14 cellular contexts compared by ENCODE assay signal in the genomic region with DNA sequence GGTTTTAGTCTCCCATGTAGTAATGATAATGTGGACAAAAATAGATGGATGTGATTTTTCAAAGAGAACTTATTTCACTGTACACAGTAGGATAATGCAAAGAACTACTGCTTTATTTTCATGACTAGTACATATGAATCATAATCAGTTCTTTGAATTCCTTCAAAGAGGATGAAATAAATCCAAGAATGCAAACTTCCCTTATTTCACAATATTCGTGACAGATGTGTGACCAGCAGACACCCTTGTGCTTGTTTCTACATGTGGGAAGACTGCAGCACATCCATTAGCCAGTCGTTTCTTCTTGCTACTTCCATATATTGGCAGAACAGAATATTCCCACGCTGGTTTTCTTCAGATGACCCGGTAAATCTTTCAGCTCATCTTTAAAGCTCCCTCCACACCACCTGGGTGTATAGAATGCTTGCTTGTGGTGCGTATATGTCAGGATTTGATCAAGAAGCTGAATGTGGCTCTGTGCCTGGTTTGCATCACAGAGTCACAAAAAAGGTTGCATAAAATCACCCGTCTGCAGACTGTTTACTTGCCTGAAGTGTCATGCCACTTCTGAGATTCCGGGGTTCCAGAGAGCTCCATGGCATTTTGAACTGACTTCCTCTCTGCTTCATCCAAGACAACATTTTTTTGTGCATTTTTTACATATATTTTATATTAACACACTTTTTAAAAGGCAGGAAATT. TPM values are rescaled to one million over a fixed set of nuclear protein-coding genes. Genes with fewer than 3 reads are reported as not detected.
A peak's percentile ranks its signal among the peaks of the same experiment; 100 is the strongest.
DNase-seq lines count a peak whose midpoint lies in the region; FAIRE-seq and TF ChIP-seq lines count a peak whose summit lies in the region.
"Had no signal": no experiment of that assay in that cellular context is flagged by ENCODE, and none has a peak within 500 bp of the region (broad histone marks: within the 10 kb centered on the region; RNA-seq: fewer than 3 reads in every experiment).

No MANE protein-coding gene starts in this region.

- H3K4ac ChIP-seq in H1 (replicated peaks; ENCODE audit: insufficient read length, low read depth, low read length), result no peak overlapping the region

- no peak for TF ChIP-seq EP300 in H1 (IDR thresholded peaks at IDR 0.05; ENCODE audit: borderline replicate concordance in 1 of 2, low read depth in 2 of 2, low read length in 2 of 2)

- no peak overlapping the region for H4K91ac ChIP-seq in H1 (replicated peaks; ENCODE audit: insufficient read length, low read length)

- POLR2A ChIA-PET in H1 (lab: Charles Lee; ENCODE audit: partially characterized antibody), result no interaction called here

- no peak overlapping the region for H2BK12ac ChIP-seq in H1 (ENCODE audit: low read depth, low read length)

- H3K23ac ChIP-seq in H1 (ENCODE audit: insufficient read length), result no peak overlapping the region

- H3K27ac ChIP-seq in H1 (ENCODE audit: low read depth, low read length) (no peak overlapping the region), testis (no peak overlapping the region)
- H3K27ac ChIP-seq: right atrium auricular region had no signal

- no peak for TF ChIP-seq CTCF in H1 (IDR thresholded peaks at IDR 0.05; ENCODE audit: control extremely low read depth in 1 of 3, insufficient read depth in 1 of 3, low read depth in 1 of 3, low read length in 3 of 3)
- TF ChIP-seq CTCF in testis (IDR thresholded peaks at IDR 0.05), result no peak

- no peaks in the 10 kb centered on the region for H3K23me2 ChIP-seq in H1 (ENCODE audit: low read depth, low read length)

- CTCF ChIA-PET in H1 (lab: Charles Lee; ENCODE audit: partially characterized antibody), result interaction anchor here (1.8 kb wide), 1 partner anchor 17 kb away, joined by 6 read pairs; no protein-coding TSS in a partner anchor

- intact Hi-C loops in testis (cut with DNase I; ENCODE audit: low total_unique reads), result no loop called here

- H2AFZ ChIP-seq in H1 (ENCODE audit: low read length), result peak overlapping the region; percentile 76; the same call in 1 of the 2 replicates

- no peak overlapping the region for H4K5ac ChIP-seq in H1 (ENCODE audit: insufficient read length, low read depth, low read length)

- no peak overlapping the region; the same call in 1 of the 2 replicates for H3K18ac ChIP-seq in H1 (ENCODE audit: extremely low read depth, low read length)

- FAIRE-seq in H1 (lab: Jason Lieb, UNC), result no peak

- H2BK20ac ChIP-seq in H1 (ENCODE audit: low read length), result no peak overlapping the region

- H4K20me1 ChIP-seq in H1 (replicated peaks in 1 of 2; ENCODE audit: control insufficient read depth in 1 of 2, insufficient read depth in 2 of 2, low read length in 2 of 2), result no peaks in the 10 kb centered on the region

- H3K4me1 ChIP-seq in H1 (replicated peaks in 1 of 4; ENCODE audit: control insufficient read depth in 3 of 4, insufficient read depth in 4 of 4, low read length in 3 of 4) (peaks cover 0 to 15% (median 8%) of the 10 kb centered on the region in 4 experiments; a peak in 5 of 7 replicates), testis (no peaks in the 10 kb centered on the region)
- H3K4me1 ChIP-seq: right atrium auricular region had no signal

- TF ChIP-seq RAD21 in H1 (IDR thresholded peaks at IDR 0.05 in 1 of 2, conservative IDR thresholded peaks at IDR 0.05 in 1 of 2; ENCODE audit: low read depth in 2 of 2, low read length in 2 of 2), result no peak

- H2BK5ac ChIP-seq in H1 (ENCODE audit: low read depth, low read length), result no peak overlapping the region

- H3K79me2 ChIP-seq in H1 (ENCODE audit: control insufficient read depth in 1 of 2, insufficient read depth in 2 of 2, low read length in 2 of 2), result no peaks in the 10 kb centered on the region

- no peak overlapping the region for H3K9ac ChIP-seq in H1 (replicated peaks in 1 of 4; ENCODE audit: extremely low read depth in 1 of 4, low read depth in 3 of 4, low read length in 3 of 4)

- H2BK120ac ChIP-seq in H1 (replicated peaks; ENCODE audit: low read depth, low read length), result peak overlapping the region; percentile 7

- H2AK5ac ChIP-seq in H1 (ENCODE audit: low read depth, low read length), result no peak overlapping the region

- 77% methylated on average over 7 of the region's 7 CpGs; no CpG with 5 or more reads in 1 of the 2 experiments for WGBS in H1 (ENCODE audit: extremely low coverage in 1 of 2, insufficient coverage in 1 of 2, insufficient read length in 1 of 2, insufficient replicate concordance in 2 of 2, low coverage in 1 of 2, low lambda C conversion rate in 2 of 2, missing lambda C conversion rate in 1 of 2), 2 experiments
- 81 to 85% methylated on average over 7 of the region's 7 CpGs for WGBS in testis, 2 donors

- H3K56ac ChIP-seq in H1 (replicated peaks; ENCODE audit: insufficient read length, low read depth, low read length), result no peak overlapping the region

- TF ChIP-seq POLR2A in H1 (IDR thresholded peaks at IDR 0.05; ENCODE audit: control extremely low read depth in 1 of 2, low read depth in 2 of 2, low read length in 2 of 2), result no peak
- no peak for TF ChIP-seq POLR2A in testis (IDR thresholded peaks at IDR 0.05)

- no peak overlapping the region for H4K8ac ChIP-seq in H1 (ENCODE audit: extremely low read depth, insufficient read depth, low read length)

- no peak overlapping the region for H3K4me3 ChIP-seq in H1 (ENCODE audit: extremely low read depth in 1 of 4, insufficient read depth in 2 of 4, low read depth in 3 of 4, low read length in 4 of 4)
- H3K4me3 ChIP-seq in testis, result no peak overlapping the region
- H3K4me3 ChIP-seq: right atrium auricular region had no signal

- H3K79me1 ChIP-seq in H1 (ENCODE audit: low read depth, low read length), result no peaks in the 10 kb centered on the region

- no peak overlapping the region for H3K14ac ChIP-seq in H1 (ENCODE audit: insufficient read length)

- H3K4me2 ChIP-seq in H1 (ENCODE audit: insufficient read depth in 1 of 2, low read depth in 2 of 2, low read length in 2 of 2), result no peak overlapping the region

- no peaks in the 10 kb centered on the region for H3K9me3 ChIP-seq in H1 (ENCODE audit: insufficient read depth in 2 of 2, low read depth in 1 of 2, low read length in 1 of 2)
- no peaks in the 10 kb centered on the region for H3K9me3 ChIP-seq in testis
- H3K9me3 ChIP-seq: right atrium auricular region had no signal

- H3K36me3 ChIP-seq in H1 (ENCODE audit: control insufficient read depth in 2 of 4, insufficient read depth in 4 of 4, low read length in 3 of 4), result no peaks in the 10 kb centered on the region
- H3K36me3 ChIP-seq in testis (ENCODE audit: low read depth, missing control alignments), result no peaks in the 10 kb centered on the region
- H3K36me3 ChIP-seq: right atrium auricular region had no signal

- DNase-seq in AG20443 (ENCODE audit: low spot score), result peak; percentile 55
- DNase-seq in NCI-H69 (lab: John Stamatoyannopoulos, UW), result peak; percentile 50
- no peak for DNase-seq in H1 (ENCODE audit: low read depth in 1 of 2, low spot score in 2 of 2)
- DNase-seq in myocyte (ENCODE audit: low read depth), result peak; percentile 31
- DNase-seq in testis, result no peak
- no peak for DNase-seq in NCI-H2196 (lab: John Stamatoyannopoulos, UW; ENCODE audit: unreplicated experiment)
- DNase-seq in glomerular visceral epithelial cell (ENCODE audit: extremely low spot score), result no peak
- no peak for DNase-seq in SKM-1 treated with dmso at 0.1 percent for 144 hours (lab: John Stamatoyannopoulos, UW; ENCODE audit: unreplicated experiment)
- DNase-seq: CD8-positive, alpha-beta memory T cell; central memory CD4-positive, alpha-beta T cell; NCI-H1092 treated with DMSO at 0.1 percent for 48 hours; NCI-H446; stimulated activated naive CD8-positive, alpha-beta T cell treated with anti-CD3 and anti-CD28 coated beads, Interleukin-15, Interleukin-2, amounts not matched to agents 100 U/mL and 50 U/mL, for 24 hours had no signal

- no peak overlapping the region for H2BK15ac ChIP-seq in H1 (ENCODE audit: low read length)

- H3K27me3 ChIP-seq in H1 (replicated peaks in 1 of 4; ENCODE audit: control insufficient read depth in 3 of 4, extremely low read depth in 1 of 4, insufficient read depth in 3 of 4, low read length in 3 of 4) (no peaks in the 10 kb centered on the region), testis (no peaks in the 10 kb centered on the region)
- H3K27me3 ChIP-seq: right atrium auricular region had no signal

TF ChIP-seq in H1, 55 proteins besides CTCF, POLR2A, EP300 and RAD21 (continues in another document):
- TF ChIP-seq POU5F1 (IDR thresholded peaks at IDR 0.05; ENCODE audit: low read depth, low read length), result no peak
- TF ChIP-seq BACH1 (IDR thresholded peaks at IDR 0.05; ENCODE audit: low read length), result no peak
- TF ChIP-seq, protein P1, sequence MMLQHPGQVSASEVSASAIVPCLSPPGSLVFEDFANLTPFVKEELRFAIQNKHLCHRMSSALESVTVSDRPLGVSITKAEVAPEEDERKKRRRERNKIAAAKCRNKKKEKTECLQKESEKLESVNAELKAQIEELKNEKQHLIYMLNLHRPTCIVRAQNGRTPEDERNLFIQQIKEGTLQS (IDR thresholded peaks at IDR 0.05; ENCODE audit: insufficient read depth, low read depth, low read length), result no peak
- TF ChIP-seq TCF12 (IDR thresholded peaks at IDR 0.05; ENCODE audit: low read depth, low read length), result no peak
- no peak for TF ChIP-seq CREB1 (IDR thresholded peaks at IDR 0.05)
- TF ChIP-seq SAP30 (IDR thresholded peaks at IDR 0.05; ENCODE audit: insufficient read depth, insufficient replicate concordance, low read length), result no peak
- no peak for TF ChIP-seq GABPA (IDR thresholded peaks at IDR 0.05; ENCODE audit: borderline replicate concordance, insufficient read depth, low read length)
- no peak for TF ChIP-seq CHD1 (IDR thresholded peaks at IDR 0.05; ENCODE audit: low read depth, low read length)
- TF ChIP-seq RBBP5 (IDR thresholded peaks at IDR 0.05; ENCODE audit: borderline replicate concordance, low read depth, low read length), result no peak
- TF ChIP-seq SIX5 (IDR thresholded peaks at IDR 0.05; ENCODE audit: low read depth, low read length), result no peak
- TF ChIP-seq TBP (IDR thresholded peaks at IDR 0.05; ENCODE audit: low read depth, low read length), result no peak
- TF ChIP-seq SP4 (IDR thresholded peaks at IDR 0.05; ENCODE audit: low read length), result no peak
- TF ChIP-seq PHF8 (conservative IDR thresholded peaks at IDR 0.05; ENCODE audit: low read depth, low read length), result no peak

RNA-seq across cellular contexts. Expression of a gene that starts 47.7 kb away (rescaled TPM):
- total RNA-seq in H1 (2021; fragmentation: NEBNext Ultra II Directional; extraction: Animal tissue kit (Norgen Biotek cat#: 25700)), result 5.0 and 5.3 TPM in 2 replicates
- polyA plus RNA-seq in H1 (2011; rRNA removed) (0.78 and 1.3 TPM in 2 replicates), testis (ENCODE audit: insufficient read depth, low read depth, low replicate concordance) (2.8 TPM)
- polyA plus RNA-seq in H1 (2011; cell fraction: cytosol; rRNA removed), result 1.0 TPM
- 2.5 TPM for polyA plus RNA-seq in H1 (2011; cell fraction: nucleus; rRNA removed)
- 1.3 to 1.4 TPM (median 1.4 TPM) in 4 replicates for polyA plus RNA-seq in H1 (2012, experiment 1 of 2)
- polyA plus RNA-seq in H1 (2012, experiment 2 of 2), result 0.07 TPM
- 2.6 TPM for polyA plus RNA-seq in H1 (2013, experiment 1 of 2)
- polyA plus RNA-seq in H1 (2013, experiment 2 of 2), result 2.0 TPM
- polyA minus RNA-seq in H1 (2011; rRNA and poly(A)+ RNA removed), result 8.6 and 20.5 TPM in 2 replicates
- polyA minus RNA-seq in H1 (2011; cell fraction: cytosol; rRNA and poly(A)+ RNA removed), result 4.0 TPM
- polyA minus RNA-seq in H1 (2011; cell fraction: nucleus; rRNA and poly(A)+ RNA removed), result 17.3 TPM
- total RNA-seq in myocyte (9.7 and 14.3 TPM in 2 replicates), testis (1 to 10 TPM; 6.5 to 8.9 TPM)
- 3.1 TPM for polyA plus RNA-seq in myocyte (2012)
- polyA plus RNA-seq: CD8-positive, alpha-beta memory T cell had no signal

Comparison
In these comparisons a context has a peak if more than half of its experiments do, and no peak if none do; other contexts are left out.
1. DNase-seq: peak in AG20443 (single experiment), NCI-H69 (single experiment) and myocyte (single experiment); none in H1 (0 of 2), testis (single experiment), NCI-H2196 (single experiment), glomerular visceral epithelial cell (single experiment) and SKM-1 treated with dmso at 0.1 percent for 144 hours (single experiment).